8 cellular contexts compared by ENCODE assay signal in the genomic region with DNA sequence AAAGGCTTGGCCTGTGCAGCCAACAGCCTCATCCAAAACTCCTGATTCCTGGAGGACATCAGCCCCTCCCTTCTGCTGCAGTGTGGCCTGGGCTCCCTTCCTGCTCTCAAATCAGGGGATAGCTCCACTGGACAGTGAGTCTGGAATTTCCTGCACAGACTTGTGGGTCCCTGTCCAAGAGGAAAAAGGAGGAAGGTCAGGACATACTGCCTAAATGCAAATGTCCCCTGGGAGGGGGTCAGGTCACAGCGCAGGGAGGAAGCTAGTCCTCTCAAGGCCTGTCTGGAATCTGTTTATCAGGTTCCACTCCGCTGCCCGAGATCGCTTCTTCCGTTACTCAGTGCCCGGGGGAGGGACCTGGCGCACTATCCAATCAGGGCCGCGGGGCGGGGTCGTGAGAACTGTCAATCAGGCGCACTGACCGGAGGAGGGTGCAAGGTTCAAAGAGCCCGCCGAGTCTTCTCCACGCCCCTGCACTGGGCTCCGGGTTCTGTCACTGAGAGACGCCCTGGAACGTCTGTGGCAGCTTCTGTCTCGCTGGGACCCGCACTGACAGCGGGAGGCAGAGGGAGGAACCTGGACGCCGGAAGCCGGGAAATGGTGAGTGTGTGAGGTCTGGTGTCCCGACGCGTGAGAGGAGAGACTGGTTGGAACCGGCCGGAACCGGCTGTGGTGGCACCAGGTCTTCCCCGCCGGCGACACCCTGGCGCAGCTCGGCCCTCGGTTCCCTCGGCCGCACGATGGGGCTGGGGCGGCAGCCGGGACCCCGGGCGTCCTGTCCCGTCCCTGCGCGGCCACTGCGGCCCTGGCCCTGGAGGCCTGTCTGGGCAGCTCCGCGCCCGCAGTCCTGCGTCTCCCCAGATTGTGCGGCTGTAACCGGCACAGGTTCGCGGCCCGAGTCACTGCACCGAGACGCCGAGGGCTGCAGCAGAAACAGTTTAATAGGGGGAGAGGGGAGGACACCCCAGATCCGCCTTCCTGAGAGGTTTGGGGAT. TPM values are rescaled to one million over a fixed set of nuclear protein-coding genes. Genes with fewer than 3 reads are reported as not detected.
DNase-seq lines count a peak whose midpoint lies in the region; ATAC-seq and TF ChIP-seq lines count a peak whose summit lies in the region.

TSS of gene ZNF441 (plus strand) at position 404 of the 995 bp plus-strand sequence. CDS start at position 598, 194 bp downstream.

- peak within 1 kb of the TSS; percentile 90 for H3K9ac ChIP-seq in BLaER1

- H3K4me3 Mint-ChIP-seq in activated CD4-positive, alpha-beta memory T cell treated with anti-CD3 and anti-CD28 coated beads for 36 hours, result peak within 1 kb of the TSS; percentile 98

- peaks cover 29% of the 10 kb centered on the region for H3K36me3 Mint-ChIP-seq in activated CD4-positive, alpha-beta memory T cell treated with anti-CD3 and anti-CD28 coated beads for 36 hours

- intact Hi-C loops in activated CD4-positive, alpha-beta memory T cell treated with anti-CD3 and anti-CD28 coated beads for 36 hours (cut with micrococcal nuclease), result loop anchor here (2.0 kb wide), 1 partner anchor 28 kb away; the partner anchor contains the start of gene ZNF823
- intact Hi-C loops in dorsolateral prefrontal cortex (cut with DNase I) (loop anchor here in 1 of 2 donors (2.0 kb wide), 1 partner anchor 28 kb away; the partner anchor contains the start of gene ZNF823), lower leg skin (cut with DNase I; ENCODE audit: low total_unique reads) (no loop called here)

- TF ChIP-seq CTCF in dorsolateral prefrontal cortex (IDR thresholded peaks at IDR 0.05 in 54 of 56, conservative IDR thresholded peaks at IDR 0.05 in 2 of 56; ENCODE audit: low read depth in 1 of 56, partially characterized antibody in 56 of 56), result peak in 29 of 56 donors; percentile 8 to 54 (median 25)
- TF ChIP-seq CTCF in lower leg skin (IDR thresholded peaks at IDR 0.05), result no peak

- no peaks in the 10 kb centered on the region for H4K20me1 ChIP-seq in BLaER1

- peaks cover 5% of the 10 kb centered on the region for H3K27me3 Mint-ChIP-seq in activated CD4-positive, alpha-beta memory T cell treated with anti-CD3 and anti-CD28 coated beads for 36 hours

- POLR2A ChIA-PET in activated CD4-positive, alpha-beta memory T cell treated with anti-CD3 and anti-CD28 coated beads for 36 hours (lab: Charles Lee), result interaction anchor here (0.7 to 1.4 kb wide), 3 partner anchors 19 to 81 kb away, joined by 3 to 4 read pairs (median 3); partner anchors contain the start of genes ZNF439 and ZNF823

- peaks cover 9% of the 10 kb centered on the region for H3K36me3 ChIP-seq in BLaER1

- H3K4me2 ChIP-seq in BLaER1, result peak within 1 kb of the TSS; percentile 95

- H3K4me1 ChIP-seq in BLaER1, result peaks cover 22% of the 10 kb centered on the region

- H3K4me1 Mint-ChIP-seq in activated CD4-positive, alpha-beta memory T cell treated with anti-CD3 and anti-CD28 coated beads for 36 hours (ENCODE audit: low read depth), result peaks cover 16% of the 10 kb centered on the region

- ATAC-seq in GM19328 (IDR thresholded peaks at IDR 0.05; ENCODE audit: unreplicated experiment) (peak; percentile 91), HG03460 (IDR thresholded peaks at IDR 0.05; ENCODE audit: unreplicated experiment) (peak; percentile 78)

- peak within 1 kb of the TSS; percentile 95 for H3K27ac Mint-ChIP-seq in activated CD4-positive, alpha-beta memory T cell treated with anti-CD3 and anti-CD28 coated beads for 36 hours

- peak within 1 kb of the TSS; percentile 83 for H3K27ac ChIP-seq in BLaER1
- peak within 1 kb of the TSS; percentile 55 to 95 (median 88) for H3K27ac ChIP-seq in dorsolateral prefrontal cortex

- no peak for TF ChIP-seq POLR2A in lower leg skin (IDR thresholded peaks at IDR 0.05)

- H3K9me3 Mint-ChIP-seq in activated CD4-positive, alpha-beta memory T cell treated with anti-CD3 and anti-CD28 coated beads for 36 hours, result peaks cover 33% of the 10 kb centered on the region

- CTCF ChIA-PET in activated CD4-positive, alpha-beta memory T cell treated with anti-CD3 and anti-CD28 coated beads for 36 hours (lab: Charles Lee), result interaction anchor here (1.0 to 1.4 kb wide), 2 partner anchors 31 to 324 kb away, joined by 3 to 11 read pairs; partner anchors contain the start of gene ZNF491

- H3K27me3 ChIP-seq in BLaER1, result no peaks in the 10 kb centered on the region
- no peaks in the 10 kb centered on the region for H3K27me3 ChIP-seq in dorsolateral prefrontal cortex

- DNase-seq in NCI-H774 (lab: John Stamatoyannopoulos, UW) (peak; percentile 93), dorsolateral prefrontal cortex (peak; percentile 96 to 99 (median 98)), lower leg skin (ENCODE audit: low spot score in 2 of 2) (peak; percentile 98 to 100)
- peak; percentile 97 for DNase-seq in activated CD4-positive, alpha-beta memory T cell treated with anti-CD3 and anti-CD28 coated beads for 36 hours
- peak; percentile 95 for DNase-seq in stimulated activated CD4-positive, alpha-beta T cell treated with anti-CD3 and anti-CD28 coated beads, Interleukin-4, amount 100 ng/mL, for 24 hours

- WGBS in lower leg skin, 2 donors, result 0 to 1% methylated on average over 51 to 52 of the region's 61 CpGs

- peaks cover 36% of the 10 kb centered on the region for H3K9me3 ChIP-seq in BLaER1

- peak within 1 kb of the TSS; percentile 93 for H3K4me3 ChIP-seq in BLaER1
- peak within 1 kb of the TSS; percentile 63 to 98 (median 86) for H3K4me3 ChIP-seq in dorsolateral prefrontal cortex
- peak within 1 kb of the TSS; percentile 68 for H3K4me3 ChIP-seq in lower leg skin (ENCODE audit: low read depth, poor library complexity, severe bottlenecking)

RNA-seq across cellular contexts. Expression of gene ZNF441, which starts in this region (rescaled TPM):
- 1 to 10 TPM; 6.4 TPM for total RNA-seq in activated CD4-positive, alpha-beta memory T cell treated with anti-CD3 and anti-CD28 coated beads for 36 hours
- total RNA-seq in dorsolateral prefrontal cortex (10 to 100 TPM in 102 of 120 experiments, 1 to 10 TPM in 18; 5.8 to 26.6 (median 13.8) TPM), lower leg skin (1 to 10 TPM; 3.5 to 6.4 (median 6.0) TPM)

Comparison
In these comparisons a context has a peak if more than half of its experiments do, and no peak if none do; other contexts are left out.
1. Peak in every context shown above with its lines: DNase-seq, ATAC-seq, H3K4me3 ChIP-seq and H3K27ac ChIP-seq.
2. CTCF ChIP-seq: peak in dorsolateral prefrontal cortex (29 of 56); none in lower leg skin (0 of 3).